ENCODE assay signal across 18 cellular contexts in genomic region chr9:89915187-89915586, GRCh38.
DNase-seq lines count a peak whose midpoint lies in the region; ATAC-seq, FAIRE-seq and TF ChIP-seq lines count a peak whose summit lies in the region.
"Had no signal": no experiment of that assay in that cellular context is flagged by ENCODE, and none has a peak within 500 bp of the region (broad histone marks: within the 10 kb centered on the region; RNA-seq: fewer than 3 reads in every experiment).

No MANE protein-coding gene starts in this region.

- FAIRE-seq in pancreas (lab: Jason Lieb, UNC) = no peak
- FAIRE-seq: A204.1, GM12891, H54 had no signal

- peak; percentile 28 to 53 for ATAC-seq in activated T-cell treated with anti-CD3 and anti-CD28 coated beads, Interleukin-2, amount 50 U/mL, for 72 hours (replicated peaks in 1 of 2)
- ATAC-seq in WTC11 = no peak
- no peak for ATAC-seq in left lobe of liver
- peak; percentile 48 to 68 for ATAC-seq in stimulated activated naive B cell treated with anti-CD40 and anti-IgM and Interleukin-4, amounts not matched to agents 10 μg/mL and 1 μg/mL and 100 μg/mL, for 72 hours (replicated peaks)
- no peak for ATAC-seq in pancreas
- ATAC-seq: HCT116 had no signal

- H3K4me1 ChIP-seq in pancreas = no peaks in the 10 kb centered on the region

- H3K36me3 Mint-ChIP-seq in activated T-cell treated with anti-CD3 and anti-CD28 coated beads, Interleukin-2, amount 50 U/mL, for 72 hours (ENCODE audit: insufficient read depth in 2 of 2) = no peaks in the 10 kb centered on the region
- H3K36me3 Mint-ChIP-seq in WTC11 = no peaks in the 10 kb centered on the region
- H3K36me3 Mint-ChIP-seq in stimulated activated naive B cell treated with anti-CD40 and anti-IgM and Interleukin-4, amounts not matched to agents 10 μg/mL and 1 μg/mL and 100 μg/mL, for 72 hours = no peaks in the 10 kb centered on the region

- DNase-seq in activated T-cell treated with anti-CD3 and anti-CD28 coated beads, Interleukin-2, amount 50 U/mL, for 72 hours = peak in 1 of 2 donors; percentile 12
- no peak for DNase-seq in activated T-cell treated with anti-CD3 and anti-CD28 coated beads, Interleukin-2, amount 50 U/mL, for 48 hours
- DNase-seq in WTC11 (ENCODE audit: low spot score) = no peak
- peak; percentile 11 for DNase-seq in left lobe of liver (ENCODE audit: low spot score)
- DNase-seq in stimulated activated naive B cell treated with anti-CD40 and anti-IgM and Interleukin-4, amounts not matched to agents 10 μg/mL and 1 μg/mL and 100 μg/mL, for 72 hours = peak; percentile 23
- DNase-seq in ureter (ENCODE audit: low spot score) = no peak
- DNase-seq in pancreas = no peak
- no peak for DNase-seq in retina
- DNase-seq: C1 segment of cervical spinal cord; Calu3; CD4-positive, alpha-beta T cell; DMS 273 treated with DMSO at 0.1 percent for 48 hours; GM23248 had no signal

- POLR2A ChIA-PET in WTC11 (lab: Charles Lee) = no interaction called here

- H3K36me3 ChIP-seq in pancreas = no peaks in the 10 kb centered on the region

- H3K9me3 Mint-ChIP-seq in activated T-cell treated with anti-CD3 and anti-CD28 coated beads, Interleukin-2, amount 50 U/mL, for 72 hours = no peaks in the 10 kb centered on the region
- no peaks in the 10 kb centered on the region for H3K9me3 Mint-ChIP-seq in WTC11
- H3K9me3 Mint-ChIP-seq in stimulated activated naive B cell treated with anti-CD40 and anti-IgM and Interleukin-4, amounts not matched to agents 10 μg/mL and 1 μg/mL and 100 μg/mL, for 72 hours = no peaks in the 10 kb centered on the region
- H3K9me3 Mint-ChIP-seq: CD4-positive, alpha-beta T cell had no signal

- H3K27me3 ChIP-seq in pancreas = no peaks in the 10 kb centered on the region

- TF ChIP-seq CTCF in WTC11 (IDR thresholded peaks at IDR 0.05) = no peak
- no peak for TF ChIP-seq CTCF in pancreas (IDR thresholded peaks at IDR 0.05)

- H3K27ac Mint-ChIP-seq in activated T-cell treated with anti-CD3 and anti-CD28 coated beads, Interleukin-2, amount 50 U/mL, for 72 hours = no peak overlapping the region
- H3K27ac Mint-ChIP-seq in WTC11 = no peak overlapping the region
- H3K27ac Mint-ChIP-seq in stimulated activated naive B cell treated with anti-CD40 and anti-IgM and Interleukin-4, amounts not matched to agents 10 μg/mL and 1 μg/mL and 100 μg/mL, for 72 hours = no peak overlapping the region
- H3K27ac Mint-ChIP-seq: B cell; CD4-positive, alpha-beta T cell had no signal

- intact Hi-C loops in pancreas (cut with DNase I) = no loop called here

- H3K4me1 Mint-ChIP-seq in activated T-cell treated with anti-CD3 and anti-CD28 coated beads, Interleukin-2, amount 50 U/mL, for 72 hours (ENCODE audit: low read depth) = peaks cover 13% of the 10 kb centered on the region
- peaks cover 32% of the 10 kb centered on the region for H3K4me1 Mint-ChIP-seq in WTC11
- H3K4me1 Mint-ChIP-seq in stimulated activated naive B cell treated with anti-CD40 and anti-IgM and Interleukin-4, amounts not matched to agents 10 μg/mL and 1 μg/mL and 100 μg/mL, for 72 hours = peaks cover 13 to 32% of the 10 kb centered on the region in 2 donors
- H3K4me1 Mint-ChIP-seq: B cell had no signal

- no peak overlapping the region for H3K4me3 Mint-ChIP-seq in activated T-cell treated with anti-CD3 and anti-CD28 coated beads, Interleukin-2, amount 50 U/mL, for 72 hours
- no peak overlapping the region for H3K4me3 Mint-ChIP-seq in WTC11
- H3K4me3 Mint-ChIP-seq in stimulated activated naive B cell treated with anti-CD40 and anti-IgM and Interleukin-4, amounts not matched to agents 10 μg/mL and 1 μg/mL and 100 μg/mL, for 72 hours = no peak overlapping the region
- H3K4me3 Mint-ChIP-seq: B cell; CD4-positive, alpha-beta T cell had no signal

- no peak overlapping the region for H3K4me3 ChIP-seq in pancreas
- H3K4me3 ChIP-seq: GM23248 had no signal

- CTCF ChIA-PET in WTC11 (lab: Charles Lee) = interaction anchor here (1.1 to 5.5 kb wide), 5 partner anchors 10 to 322 kb away, joined by 3 to 63 read pairs (median 6); no protein-coding TSS in a partner anchor

- H3K27ac ChIP-seq in pancreas = no peak overlapping the region
- H3K27ac ChIP-seq: GM23248 had no signal

- H3K27me3 Mint-ChIP-seq in activated T-cell treated with anti-CD3 and anti-CD28 coated beads, Interleukin-2, amount 50 U/mL, for 72 hours (ENCODE audit: low read depth) = peaks cover 10% of the 10 kb centered on the region
- no peaks in the 10 kb centered on the region for H3K27me3 Mint-ChIP-seq in WTC11 (ENCODE audit: low read depth)
- peaks cover 9 to 16% of the 10 kb centered on the region in 2 donors for H3K27me3 Mint-ChIP-seq in stimulated activated naive B cell treated with anti-CD40 and anti-IgM and Interleukin-4, amounts not matched to agents 10 μg/mL and 1 μg/mL and 100 μg/mL, for 72 hours

- H3K9me3 ChIP-seq in pancreas = no peaks in the 10 kb centered on the region

- 76 to 94% methylated on average over 3 of the region's 3 CpGs for WGBS in pancreas, 2 donors

TF ChIP-seq in WTC11, 78 proteins besides CTCF, POLR2A, EP300 and RAD21:
- TF ChIP-seq HMGA2 (CRISPR knock-in tag; IDR thresholded peaks at IDR 0.05) (peak; percentile 85), ZNF396 (CRISPR knock-in tag; IDR thresholded peaks at IDR 0.05; ENCODE audit: borderline replicate concordance) (no peak), SMAD4 (CRISPR knock-in tag; IDR thresholded peaks at IDR 0.05) (no peak), IRF1 (CRISPR knock-in tag; IDR thresholded peaks at IDR 0.05) (no peak)

Comparison
In these comparisons a context has a peak if more than half of its experiments do, and no peak if none do; other contexts are left out.
1. ATAC-seq: peak in activated T-cell treated with anti-CD3 and anti-CD28 coated beads, Interleukin-2, amount 50 U/mL, for 72 hours (2 of 2) and stimulated activated naive B cell treated with anti-CD40 and anti-IgM and Interleukin-4, amounts not matched to agents 10 μg/mL and 1 μg/mL and 100 μg/mL, for 72 hours (2 of 2); none in WTC11 (single experiment), left lobe of liver (single experiment) and pancreas (0 of 4).
2. DNase-seq: peak in left lobe of liver (single experiment) and stimulated activated naive B cell treated with anti-CD40 and anti-IgM and Interleukin-4, amounts not matched to agents 10 μg/mL and 1 μg/mL and 100 μg/mL, for 72 hours (single experiment); none in activated T-cell treated with anti-CD3 and anti-CD28 coated beads, Interleukin-2, amount 50 U/mL, for 48 hours (0 of 2), WTC11 (single experiment), ureter (single experiment), pancreas (0 of 6) and retina (single experiment).